ENCODE assay signal across 13 cellular contexts in genomic region chr17:66493283-66494019, GRCh38.
DNase-seq lines count a peak whose midpoint lies in the region.
"Had no signal": no experiment of that assay in that cellular context is flagged by ENCODE, and none has a peak within 500 bp of the region (broad histone marks: within the 10 kb centered on the region; RNA-seq: fewer than 3 reads in every experiment).

No MANE protein-coding gene starts in this region.

- no peaks in the 10 kb centered on the region for H3K9me3 ChIP-seq in KOPT-K1 (ENCODE audit: insufficient read depth, low read length, poor library complexity, severe bottlenecking)
- no peaks in the 10 kb centered on the region for H3K9me3 ChIP-seq in adipocyte (ENCODE audit: control insufficient read depth, low read length)
- H3K9me3 ChIP-seq: upper lobe of left lung had no signal

- H3K36me3 ChIP-seq in KOPT-K1 (ENCODE audit: insufficient read depth, low read length): peaks cover 31% of the 10 kb centered on the region
- no peaks in the 10 kb centered on the region for H3K36me3 ChIP-seq in adipocyte (ENCODE audit: control insufficient read depth, insufficient read depth, low read length, severe bottlenecking)
- H3K36me3 ChIP-seq: upper lobe of left lung had no signal

- H3K27me3 ChIP-seq in adipocyte (replicated peaks; ENCODE audit: control insufficient read depth, insufficient read depth, low read length): no peaks in the 10 kb centered on the region
- H3K27me3 ChIP-seq: upper lobe of left lung had no signal

- peak overlapping the region; percentile 47 for H3K27ac ChIP-seq in KOPT-K1 (ENCODE audit: low read depth, low read length, poor library complexity, severe bottlenecking)
- H3K27ac ChIP-seq: upper lobe of left lung had no signal

- H3K4me3 ChIP-seq in adipocyte (ENCODE audit: low read length): peak overlapping the region; percentile 31
- H3K4me3 ChIP-seq: lung, upper lobe of left lung had no signal

- peaks cover 27% of the 10 kb centered on the region for H3K4me1 ChIP-seq in adipocyte (ENCODE audit: control insufficient read depth, insufficient read depth, low read length)

- DNase-seq in DMS53 (lab: John Stamatoyannopoulos, UW): peak; percentile 61
- DNase-seq in adipocyte (ENCODE audit: low read depth): peak; percentile 12
- DNase-seq in lung microvascular endothelial cell (ENCODE audit: low read depth in 2 of 2): peak; percentile 64 to 73
- DNase-seq in DMS153 (lab: John Stamatoyannopoulos, UW): no peak
- no peak for DNase-seq in DMS 273 treated with DMSO at 0.1 percent for 48 hours (lab: John Stamatoyannopoulos, UW)
- no peak for DNase-seq in NCI-H2107 (lab: John Stamatoyannopoulos, UW)
- no peak for DNase-seq in midbrain (lab: John Stamatoyannopoulos, UW)
- DNase-seq: activated CD8-positive, alpha-beta memory T cell treated with anti-CD3 and anti-CD28 coated beads for 24 hours; effector CD8-positive, alpha-beta T cell; NK-92 treated with Interleukin-12 subunit alpha and Interleukin-12 subunit beta, amount 100 ng/mL, for 24 hours had no signal

- H3K9ac ChIP-seq in adipocyte (ENCODE audit: low read length): peak overlapping the region; percentile 27

Comparison
In these comparisons a context has a peak if more than half of its experiments do, and no peak if none do; other contexts are left out.
1. DNase-seq: peak in DMS53 (single experiment), adipocyte (single experiment) and lung microvascular endothelial cell (2 of 2); none in DMS153 (single experiment), DMS 273 treated with DMSO at 0.1 percent for 48 hours (single experiment), NCI-H2107 (single experiment) and midbrain (single experiment).